8 cellular contexts compared by ENCODE assay signal in genomic region chr3:126678691-126679317, GRCh38. TPM values are rescaled to one million over a fixed set of nuclear protein-coding genes. Genes with fewer than 3 reads are reported as not detected.
DNase-seq lines count a peak whose midpoint lies in the region; ATAC-seq, FAIRE-seq and TF ChIP-seq lines count a peak whose summit lies in the region.

No MANE protein-coding gene starts in this region.

- no peak overlapping the region for H3K4me3 Mint-ChIP-seq in chondrocyte (ENCODE audit: unreplicated experiment)

- DNase-seq in GM12892 (ENCODE audit: insufficient read length), result peak; percentile 35
- DNase-seq in NCI-H146 (lab: John Stamatoyannopoulos, UW), result peak; percentile 76
- no peak for DNase-seq in chondrocyte (ENCODE audit: low spot score)
- DNase-seq in neuronal stem cell (ENCODE audit: low spot score), result no peak
- no peak for DNase-seq in CD1c-positive myeloid dendritic cell (ENCODE audit: extremely low spot score)
- DNase-seq in mesendoderm, result no peak
- DNase-seq in central memory CD4-positive, alpha-beta T cell, result no peak

- H3K56ac ChIP-seq in mesendoderm (ENCODE audit: low read length), result no peak overlapping the region

- H3K79me1 ChIP-seq in neuronal stem cell (ENCODE audit: low read depth, low read length) (no peaks in the 10 kb centered on the region), mesendoderm (ENCODE audit: low read length) (no peaks in the 10 kb centered on the region)

- H3K36me3 ChIP-seq in neuronal stem cell (replicated peaks in 1 of 2; ENCODE audit: control insufficient read depth in 2 of 2, insufficient read depth in 2 of 2, low read length in 2 of 2), result no peaks in the 10 kb centered on the region
- H3K36me3 ChIP-seq in mesendoderm (ENCODE audit: control insufficient read depth, insufficient read depth, low read length), result no peaks in the 10 kb centered on the region

- no peak overlapping the region for H3K27ac Mint-ChIP-seq in chondrocyte (ENCODE audit: unreplicated experiment)

- H4K8ac ChIP-seq in neuronal stem cell (ENCODE audit: low read depth, low read length) (no peak overlapping the region), mesendoderm (ENCODE audit: low read depth, low read length) (no peak overlapping the region)

- no peak overlapping the region for H3K4ac ChIP-seq in neuronal stem cell (ENCODE audit: low read length)
- no peak overlapping the region for H3K4ac ChIP-seq in mesendoderm (ENCODE audit: low read depth, low read length)

- H3K4me1 ChIP-seq in neuronal stem cell (ENCODE audit: control insufficient read depth in 2 of 2, insufficient read depth in 1 of 2, low read depth in 1 of 2, low read length in 2 of 2) (peaks cover 12 to 30% of the 10 kb centered on the region in 2 donors), mesendoderm (ENCODE audit: control insufficient read depth, low read depth, low read length) (peaks cover 3% of the 10 kb centered on the region)

- peak overlapping the region; percentile 65 for H2BK120ac ChIP-seq in neuronal stem cell (ENCODE audit: low read depth, low read length)
- no peak overlapping the region for H2BK120ac ChIP-seq in mesendoderm (ENCODE audit: low read depth, low read length)

- no peak overlapping the region for H4K5ac ChIP-seq in mesendoderm (ENCODE audit: low read length)

- peak; percentile 84 for FAIRE-seq in GM12892 (lab: Jason Lieb, UNC)

- H2BK12ac ChIP-seq in neuronal stem cell (ENCODE audit: low read length), result peak overlapping the region; percentile 80

- no peaks in the 10 kb centered on the region for H3K79me2 ChIP-seq in mesendoderm (ENCODE audit: control insufficient read depth, insufficient read depth, low read length)

- H3K36me3 Mint-ChIP-seq in chondrocyte (ENCODE audit: low read depth), result peaks cover 2% of the 10 kb centered on the region

- H3K27me3 ChIP-seq in neuronal stem cell (ENCODE audit: control insufficient read depth in 3 of 3, insufficient read depth in 3 of 3, low read depth in 1 of 3, low read length in 3 of 3) (peaks cover 0 to 31% (median 10%) of the 10 kb centered on the region in 3 experiments), mesendoderm (ENCODE audit: insufficient read depth, low read length, poor library complexity) (no peaks in the 10 kb centered on the region)

- no peak for ATAC-seq in HG03045 (IDR thresholded peaks at IDR 0.05; ENCODE audit: unreplicated experiment)

- H3K27ac ChIP-seq in neuronal stem cell (replicated peaks; ENCODE audit: low read length) (no peak overlapping the region), mesendoderm (ENCODE audit: low read depth, low read length) (no peak overlapping the region)

- no peak overlapping the region for H2BK5ac ChIP-seq in neuronal stem cell (ENCODE audit: low read length)
- no peak overlapping the region for H2BK5ac ChIP-seq in mesendoderm (ENCODE audit: low read length)

- H3K23ac ChIP-seq in neuronal stem cell (ENCODE audit: low read depth, low read length, poor library complexity) (no peak overlapping the region), mesendoderm (ENCODE audit: low read length) (no peak overlapping the region)

- peaks cover 9% of the 10 kb centered on the region for H3K9me3 Mint-ChIP-seq in chondrocyte (ENCODE audit: low read depth)

- H3K4me3 ChIP-seq in neuronal stem cell (ENCODE audit: low read length in 2 of 2) (no peak overlapping the region), mesendoderm (ENCODE audit: low read length) (no peak overlapping the region)

- no peak overlapping the region for H3K4me2 ChIP-seq in neuronal stem cell (ENCODE audit: insufficient read depth, low read length, poor library complexity, severe bottlenecking)
- H3K4me2 ChIP-seq in mesendoderm (ENCODE audit: low read length), result no peak overlapping the region

- peak overlapping the region; percentile 76 for H3K18ac ChIP-seq in neuronal stem cell (ENCODE audit: low read length)
- no peak overlapping the region for H3K18ac ChIP-seq in mesendoderm (ENCODE audit: low read length)

- H3K9me3 ChIP-seq in neuronal stem cell (replicated peaks in 1 of 2; ENCODE audit: control insufficient read depth in 2 of 2, insufficient read depth in 1 of 2, low read depth in 1 of 2, low read length in 2 of 2), result no peaks in the 10 kb centered on the region

- H2AK5ac ChIP-seq in neuronal stem cell (ENCODE audit: low read depth, low read length), result peak overlapping the region; percentile 82
- H2AK5ac ChIP-seq in mesendoderm (ENCODE audit: low read length), result no peak overlapping the region

- peak; percentile 12 for TF ChIP-seq CTCF in chondrocyte (IDR thresholded peaks at IDR 0.05)

- H2BK15ac ChIP-seq in neuronal stem cell (ENCODE audit: low read length) (peak overlapping the region; percentile 95), mesendoderm (replicated peaks; ENCODE audit: low read depth) (no peak overlapping the region)

- no peak overlapping the region for H4K91ac ChIP-seq in neuronal stem cell (ENCODE audit: low read depth, low read length, poor library complexity)

- TF ChIP-seq POLR2A in GM12892 (IDR thresholded peaks at IDR 0.05; ENCODE audit: low read depth, low read length), result no peak

- peak overlapping the region; percentile 44 for H3K14ac ChIP-seq in neuronal stem cell (ENCODE audit: low read length)

- WGBS in neuronal stem cell (ENCODE audit: extremely low coverage in 2 of 2, insufficient read length in 2 of 2, insufficient replicate concordance in 1 of 2), 2 donors, result no CpG with 5 or more reads among the region's 31 CpGs
- WGBS in mesendoderm (ENCODE audit: extremely low coverage, insufficient coverage, low lambda C conversion rate), result no CpG with 5 or more reads among the region's 31 CpGs

- H2AFZ ChIP-seq in neuronal stem cell (ENCODE audit: low read length), result peak overlapping the region; percentile 92

- H3K27me3 Mint-ChIP-seq in chondrocyte (ENCODE audit: low read depth), result peaks cover 32% of the 10 kb centered on the region

- H3K4me1 Mint-ChIP-seq in chondrocyte (ENCODE audit: low read depth), result peaks cover 3% of the 10 kb centered on the region

- H3K9ac ChIP-seq in neuronal stem cell (ENCODE audit: low read depth, low read length, poor library complexity), result no peak overlapping the region
- H3K9ac ChIP-seq in mesendoderm (ENCODE audit: low read length), result no peak overlapping the region

RNA-seq across cellular contexts. Expression of gene TXNRD3, which starts 23.9 kb away (rescaled TPM):
- polyA plus RNA-seq in GM12892 (2012; ENCODE audit: missing spikeins), result not detected
- total RNA-seq in chondrocyte, result 11.3 to 15.1 TPM (median 14.2 TPM) in 3 replicates
- polyA plus RNA-seq in neuronal stem cell (2013, experiment 1 of 2), result 12.6 TPM
- polyA plus RNA-seq in neuronal stem cell (2013, experiment 2 of 2), result 12.6 TPM
- polyA plus RNA-seq in mesendoderm (2013, experiment 1 of 2), result 2.3 TPM
- polyA plus RNA-seq in mesendoderm (2013, experiment 2 of 2), result 2.6 TPM

RNA-seq across cellular contexts. Expression of gene CHCHD6, which starts 25.2 kb away (rescaled TPM):
- polyA plus RNA-seq in GM12892 (2012; ENCODE audit: missing spikeins), result 15.2 TPM
- total RNA-seq in chondrocyte, result 15.2 to 17.1 TPM (median 15.3 TPM) in 3 replicates
- 38.4 TPM for polyA plus RNA-seq in neuronal stem cell (2013, experiment 1 of 2)
- polyA plus RNA-seq in neuronal stem cell (2013, experiment 2 of 2), result 38.2 TPM
- 19.3 TPM for polyA plus RNA-seq in mesendoderm (2013, experiment 1 of 2)
- polyA plus RNA-seq in mesendoderm (2013, experiment 2 of 2), result 20.7 TPM

Comparison
In these comparisons a context has a peak if more than half of its experiments do, and no peak if none do; other contexts are left out.
1. DNase-seq: peak in GM12892 (single experiment) and NCI-H146 (single experiment); none in chondrocyte (single experiment), neuronal stem cell (single experiment), CD1c-positive myeloid dendritic cell (single experiment), mesendoderm (single experiment) and central memory CD4-positive, alpha-beta T cell (single experiment).